ENCODE assay signal across 27 cellular contexts in the genomic region with DNA sequence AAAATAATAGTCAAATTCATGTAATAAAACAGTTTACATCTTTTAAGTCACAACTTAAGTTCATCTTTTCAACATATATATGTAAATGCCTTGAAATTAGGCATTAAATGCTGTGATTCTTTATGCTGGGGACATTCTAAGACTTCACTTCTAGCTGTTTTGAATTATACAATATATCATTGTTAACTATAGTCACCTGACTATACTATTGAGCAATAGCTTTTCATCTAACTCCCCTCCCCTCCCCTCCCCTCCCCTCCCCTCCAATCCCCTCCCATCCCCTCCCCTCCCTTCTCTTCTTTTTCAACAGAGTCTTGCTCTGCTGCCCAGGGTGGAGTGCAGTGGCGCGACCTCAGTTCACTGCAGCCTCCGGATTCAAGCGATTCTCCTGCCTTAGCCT.
"Had no signal": no experiment of that assay in that cellular context is flagged by ENCODE, and none has a peak within 500 bp of the region (broad histone marks: within the 10 kb centered on the region; RNA-seq: fewer than 3 reads in every experiment).

No MANE protein-coding gene starts in this region.

- H3K27me3 ChIP-seq: stomach, suprapubic skin, testis, thyroid gland, tibial artery, tibial nerve, transverse colon, upper lobe of left lung, upper lobe of right lung, uterus, vagina had no signal

- H3K36me3 ChIP-seq: suprapubic skin, thoracic aorta, thyroid gland, transverse colon, upper lobe of left lung, upper lobe of right lung, uterus had no signal

- DNase-seq: stimulated activated CD4-positive, alpha-beta T cell treated with anti-CD3 and anti-CD28 coated beads, Interleukin-2, amount 100 ng/mL, for 48 hours; stimulated activated CD4-positive, alpha-beta T cell treated with anti-CD3 and anti-CD28 coated beads, Interleukin-4, amount 100 ng/mL, for 1 hour; stimulated activated CD4-positive, alpha-beta T cell treated with anti-CD3 and anti-CD28 coated beads, Interleukin-4, amount 100 ng/mL, for 24 hours; stimulated activated CD4-positive, alpha-beta T cell treated with anti-CD3 and anti-CD28 coated beads, Interleukin-4, amount 100 ng/mL, for 4 hours; stimulated activated CD8-positive, alpha-beta memory T cell treated with anti-CD3 and anti-CD28 coated beads, Interleukin-4, amount 100 ng/mL, for 48 hours; stimulated activated naive B cell treated with anti-CD40 and anti-IgM and Interleukin-4, amounts not matched to agents 10 μg/mL and 1 μg/mL and 100 μg/mL, for 72 hours; stimulated activated naive CD4-positive, alpha-beta T cell; stimulated activated naive CD4-positive, alpha-beta T cell treated with Interleukin-2 at 50 U/mL for 16 hours; stimulated activated naive CD8-positive, alpha-beta T cell treated with anti-CD3 and anti-CD28 coated beads, Interleukin-15, amount 100 ng/mL, for 72 hours; stimulated activated naive CD8-positive, alpha-beta T cell treated with anti-CD3 and anti-CD28 coated beads, Interleukin-15, Interleukin-2, amounts not matched to agents 100 U/mL and 50 U/mL, for 24 hours; stomach; substantia nigra; testis; thyroid gland; tibial artery; transverse colon; trophoblast cell; upper lobe of left lung; upper lobe of right lung; uterus had no signal

- H3K27ac ChIP-seq: stomach, suprapubic skin, testis, thoracic aorta, thyroid gland, tibial artery, tibial nerve, transverse colon, upper lobe of left lung, upper lobe of right lung, uterus, vagina had no signal

- FAIRE-seq: urothelium cell line had no signal

- H3K9me3 ChIP-seq: testis, thyroid gland had no signal

- H3K4me1 ChIP-seq: transverse colon, uterus had no signal

- H3K4me3 ChIP-seq: stomach, suprapubic skin, testis, thoracic aorta, thyroid gland, tibial artery, tibial nerve, transverse colon, upper lobe of left lung, upper lobe of right lung, uterus, vagina had no signal

- ATAC-seq: stimulated activated effector memory CD8-positive, alpha-beta T cell treated with anti-CD3 and anti-CD28 coated beads, Interleukin-12 subunit alpha, Interleukin-12 subunit beta, amount 100 ng/mL, for 72 hours; stimulated activated memory B cell treated with anti-CD40 and anti-IgM and Interleukin-4, amounts not matched to agents 10 μg/mL and 1 μg/mL and 100 μg/mL, for 72 hours; stimulated activated naive B cell treated with anti-CD40 and anti-IgM and Interleukin-4, amounts not matched to agents 10 μg/mL and 1 μg/mL and 100 μg/mL, for 72 hours; stimulated activated naive CD8-positive, alpha-beta T cell treated with anti-CD3 and anti-CD28 coated beads, Interleukin-15, amount 100 ng/mL, for 72 hours; stimulated activated naive CD8-positive, alpha-beta T cell treated with anti-CD3 and anti-CD28 coated beads, Interleukin-15, Interleukin-2, amounts not matched to agents 100 U/mL and 50 U/mL, for 24 hours; upper lobe of right lung had no signal
